ENCODE assay signal across 8 cellular contexts in genomic region chr6:144856622-144857021, GRCh38.
"Had no signal": no experiment of that assay in that cellular context is flagged by ENCODE, and none has a peak within 500 bp of the region (broad histone marks: within the 10 kb centered on the region; RNA-seq: fewer than 3 reads in every experiment).

No MANE protein-coding gene starts in this region.

- H3K27ac Mint-ChIP-seq: IgD-negative memory B cell had no signal

- FAIRE-seq: HepG2, HTR-8/SVneo had no signal

- H3K27ac ChIP-seq: HL-60, KMS-11 had no signal

- DNase-seq: IMR-90, Karpas-422, KBM-7 had no signal

- H3K9ac ChIP-seq: KMS-11 had no signal

- H3K4me3 Mint-ChIP-seq: IgD-negative memory B cell had no signal

- H3K4me2 ChIP-seq: KMS-11 had no signal
